ENCODE assay signal across 9 cellular contexts in the genomic region with DNA sequence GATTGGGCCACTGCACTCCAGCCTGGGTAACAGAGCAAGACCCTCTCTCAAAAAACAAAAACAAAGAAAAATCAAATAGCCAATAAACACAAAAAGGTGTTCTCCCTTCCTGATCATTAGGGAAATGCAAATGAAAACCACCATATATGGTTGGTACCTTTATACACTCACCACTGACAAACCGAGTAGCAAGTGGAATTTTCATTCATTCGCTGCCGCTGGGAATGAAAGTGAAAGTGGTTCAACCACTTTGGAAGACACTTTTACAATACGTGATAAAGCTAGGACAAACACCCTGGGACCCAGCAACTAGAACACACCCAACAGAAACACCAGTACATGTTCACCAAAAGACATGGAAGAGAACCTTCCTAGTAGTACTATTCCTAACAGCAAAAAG. TPM values are rescaled to one million over a fixed set of nuclear protein-coding genes. Genes with fewer than 3 reads are reported as not detected.
DNase-seq lines count a peak whose midpoint lies in the region; ATAC-seq and TF ChIP-seq lines count a peak whose summit lies in the region.
"Had no signal": no experiment of that assay in that cellular context is flagged by ENCODE, and none has a peak within 500 bp of the region (broad histone marks: within the 10 kb centered on the region; RNA-seq: fewer than 3 reads in every experiment).

No MANE protein-coding gene starts in this region.

- intact Hi-C loops in PC-3 (cut with micrococcal nuclease): no loop called here

- no peaks in the 10 kb centered on the region for H3K36me3 Mint-ChIP-seq in stimulated activated naive CD8-positive, alpha-beta T cell treated with anti-CD3 and anti-CD28 coated beads, Interleukin-15, Interleukin-2, amounts not matched to agents 100 ng/mL and 50 ng/mL, for 24 hours (ENCODE audit: low read depth)
- no peaks in the 10 kb centered on the region for H3K36me3 Mint-ChIP-seq in effector memory CD8-positive, alpha-beta T cell (ENCODE audit: insufficient read depth)

- no peak overlapping the region for H3K27ac Mint-ChIP-seq in stimulated activated naive CD8-positive, alpha-beta T cell treated with anti-CD3 and anti-CD28 coated beads, Interleukin-15, Interleukin-2, amounts not matched to agents 100 ng/mL and 50 ng/mL, for 24 hours
- peak overlapping the region in 1 of 2 donors; percentile 32 for H3K27ac Mint-ChIP-seq in effector memory CD8-positive, alpha-beta T cell

- H3K9ac ChIP-seq in PC-3 (ENCODE audit: low read length): 0 out of 2 replicates have a peak overlapping the region, but pooled peaks have one; percentile 22

- no peaks in the 10 kb centered on the region for H3K79me2 ChIP-seq in PC-3 (ENCODE audit: low read length)

- DNase-seq in stimulated activated naive CD8-positive, alpha-beta T cell treated with anti-CD3 and anti-CD28 coated beads, Interleukin-15, Interleukin-2, amounts not matched to agents 100 U/mL and 50 U/mL, for 24 hours: no peak
- DNase-seq in PC-3 (peak; percentile 52), SIG-M5 treated with dmso at 0.1 percent for 504 hours (lab: John Stamatoyannopoulos, UW; ENCODE audit: unreplicated experiment) (no peak)
- no peak for DNase-seq in effector memory CD8-positive, alpha-beta T cell
- DNase-seq: GF-D8 had no signal

- peak overlapping the region; percentile 70 for H3K4me3 ChIP-seq in PC-3 (ENCODE audit: low read length)

- peaks cover 20% of the 10 kb centered on the region for H3K4me1 Mint-ChIP-seq in stimulated activated naive CD8-positive, alpha-beta T cell treated with anti-CD3 and anti-CD28 coated beads, Interleukin-15, Interleukin-2, amounts not matched to agents 100 ng/mL and 50 ng/mL, for 24 hours (ENCODE audit: low read depth)
- H3K4me1 Mint-ChIP-seq in effector memory CD8-positive, alpha-beta T cell (ENCODE audit: low read depth in 2 of 2): peaks cover 5 to 6% of the 10 kb centered on the region in 2 donors

- H3K9me3 Mint-ChIP-seq in stimulated activated naive CD8-positive, alpha-beta T cell treated with anti-CD3 and anti-CD28 coated beads, Interleukin-15, Interleukin-2, amounts not matched to agents 100 ng/mL and 50 ng/mL, for 24 hours: no peaks in the 10 kb centered on the region
- H3K9me3 Mint-ChIP-seq in effector memory CD8-positive, alpha-beta T cell: no peaks in the 10 kb centered on the region

- no peaks in the 10 kb centered on the region for H3K27me3 Mint-ChIP-seq in stimulated activated naive CD8-positive, alpha-beta T cell treated with anti-CD3 and anti-CD28 coated beads, Interleukin-15, Interleukin-2, amounts not matched to agents 100 ng/mL and 50 ng/mL, for 24 hours
- H3K27me3 Mint-ChIP-seq in effector memory CD8-positive, alpha-beta T cell: peaks cover 11 to 21% of the 10 kb centered on the region in 2 donors

- H3K27ac ChIP-seq in PC-3 (ENCODE audit: low read length): no peak overlapping the region; the same call in 1 of the 2 replicates

- H3K27me3 ChIP-seq in PC-3 (ENCODE audit: low read length): no peaks in the 10 kb centered on the region

- H3K9me3 ChIP-seq in PC-3 (ENCODE audit: low read length): no peaks in the 10 kb centered on the region

- ATAC-seq in stimulated activated naive CD8-positive, alpha-beta T cell treated with anti-CD3 and anti-CD28 coated beads, Interleukin-15, Interleukin-2, amounts not matched to agents 100 U/mL and 50 U/mL, for 24 hours: no peak
- ATAC-seq in PC-3 (no peak), HG02884 (IDR thresholded peaks at IDR 0.05; ENCODE audit: unreplicated experiment) (no peak), HG02763 (IDR thresholded peaks at IDR 0.05; ENCODE audit: unreplicated experiment) (no peak), HG02970 (IDR thresholded peaks at IDR 0.05; ENCODE audit: low FRiP score, unreplicated experiment) (no peak)
- ATAC-seq in effector memory CD8-positive, alpha-beta T cell (replicated peaks): no peak

- POLR2A ChIA-PET in PC-3 (lab: Charles Lee; ENCODE audit: unreplicated experiment): no interaction called here

- no peaks in the 10 kb centered on the region for H3K9me2 ChIP-seq in PC-3 (replicated peaks; ENCODE audit: low read length)

- no TSS peak for BruUV-seq in PC-3 (replicated peaks; lab: Mats Ljungman, UMichigan)

- H3K4me3 Mint-ChIP-seq in stimulated activated naive CD8-positive, alpha-beta T cell treated with anti-CD3 and anti-CD28 coated beads, Interleukin-15, Interleukin-2, amounts not matched to agents 100 ng/mL and 50 ng/mL, for 24 hours: peak overlapping the region; percentile 46
- H3K4me3 Mint-ChIP-seq in effector memory CD8-positive, alpha-beta T cell: peak overlapping the region; percentile 2 to 51

- H3K4me2 ChIP-seq in PC-3 (ENCODE audit: low read length): peak overlapping the region; percentile 86

- no peaks in the 10 kb centered on the region for H3K36me3 ChIP-seq in PC-3 (ENCODE audit: low read depth, low read length)

- no peak for TF ChIP-seq CTCF in PC-3 (conservative IDR thresholded peaks at IDR 0.05; ENCODE audit: low read depth, low read length)

- no peaks in the 10 kb centered on the region for H4K20me1 ChIP-seq in PC-3 (ENCODE audit: low read length)

- peak overlapping the region; percentile 87 for H2AFZ ChIP-seq in PC-3 (ENCODE audit: low read length)

- no peaks in the 10 kb centered on the region for H3F3A ChIP-seq in PC-3 (ENCODE audit: low read length, unreplicated experiment)

- peaks cover 36% of the 10 kb centered on the region for H3K4me1 ChIP-seq in PC-3 (ENCODE audit: insufficient read depth, low read length)

- CTCF ChIA-PET in PC-3 (lab: Charles Lee): no interaction called here

RNA-seq across cellular contexts. Expression of a gene that starts 21.0 kb away (rescaled TPM):
- total RNA-seq in PC-3 (2014; rRNA removed): 0.12 TPM in 1 of 2 replicates, not detected in the other

RNA-seq across cellular contexts. Expression of a gene that starts 27.0 kb away (rescaled TPM):
- 14.4 and 15.2 TPM in 2 replicates for total RNA-seq in PC-3 (2014; rRNA removed)

RNA-seq across cellular contexts. Expression of a gene that starts 55.0 kb away (rescaled TPM):
- 4.0 and 8.3 TPM in 2 replicates for total RNA-seq in PC-3 (2014; rRNA removed)
